In the genomic region with DNA sequence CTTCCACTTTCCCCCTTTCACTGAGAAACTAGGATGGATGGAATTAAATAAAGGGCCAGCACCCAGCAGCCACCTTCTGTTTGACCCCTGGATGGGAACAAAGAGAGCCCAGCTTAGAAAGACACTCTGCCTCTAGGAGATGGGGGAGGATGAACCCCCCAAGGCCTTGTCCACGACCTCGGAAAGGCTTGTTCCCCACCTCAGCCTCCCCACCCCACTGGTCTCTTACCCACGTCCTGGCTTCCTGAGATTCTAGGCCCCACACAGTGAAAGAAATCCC, we compare ENCODE assay signal across 8 cellular contexts. TPM values are rescaled to one million over a fixed set of nuclear protein-coding genes. Genes with fewer than 3 reads are reported as not detected.
DNase-seq lines count a peak whose midpoint lies in the region; ATAC-seq and TF ChIP-seq lines count a peak whose summit lies in the region.

No MANE protein-coding gene starts in this region.

- peak overlapping the region; percentile 96 for H2BK120ac ChIP-seq in mesenchymal stem cell (ENCODE audit: low read depth, low read length)

- H3K23ac ChIP-seq in mesenchymal stem cell (ENCODE audit: low read length in 2 of 2): peak overlapping the region in 1 of 2 experiments; percentile 75

- peak overlapping the region; percentile 97 for H3K9ac ChIP-seq in mesenchymal stem cell (ENCODE audit: low read length)

- H3K4me1 ChIP-seq in heart right ventricle: peaks cover 77 to 100% (median 100%) of the 10 kb centered on the region in 9 donors
- peaks cover 61% of the 10 kb centered on the region for H3K4me1 ChIP-seq in mesenchymal stem cell (ENCODE audit: control insufficient read depth, insufficient read depth, low read depth, low read length)
- H3K4me1 ChIP-seq in urinary bladder (ENCODE audit: insufficient read depth): no peaks in the 10 kb centered on the region

- TF ChIP-seq CTCF in heart right ventricle (IDR thresholded peaks at IDR 0.05): no peak
- TF ChIP-seq CTCF in astrocyte of the spinal cord (IDR thresholded peaks at IDR 0.05; ENCODE audit: low read depth, low read length): no peak

- peak overlapping the region; percentile 96 for H4K8ac ChIP-seq in mesenchymal stem cell (ENCODE audit: low read length)

- H3K79me1 ChIP-seq in mesenchymal stem cell (replicated peaks; ENCODE audit: low read length, poor library complexity, severe bottlenecking): peaks cover 11% of the 10 kb centered on the region

- DNase-seq in heart right ventricle (no peak), left cardiac atrium (no peak), astrocyte of the spinal cord (ENCODE audit: low read depth, low spot score) (no peak), mesenchymal stem cell (no peak), NCI-H1092 treated with DMSO at 0.1 percent for 48 hours (lab: John Stamatoyannopoulos, UW) (no peak), H7 (no peak)
- DNase-seq in stimulated activated naive CD4-positive, alpha-beta T cell treated with Interleukin-2 at 50 U/mL for 16 hours (lab: John Stamatoyannopoulos, UW): no peak

- peak overlapping the region; percentile 98 for H4K91ac ChIP-seq in mesenchymal stem cell (ENCODE audit: low read length)

- peak overlapping the region; percentile 85 to 88 for H2BK12ac ChIP-seq in mesenchymal stem cell (ENCODE audit: low read length in 2 of 2)

- H3K27me3 ChIP-seq in heart right ventricle (no peaks in the 10 kb centered on the region), mesenchymal stem cell (ENCODE audit: control insufficient read depth in 1 of 2, insufficient read depth in 1 of 2, low read length in 2 of 2) (no peaks in the 10 kb centered on the region), H7 (ENCODE audit: control insufficient read depth, insufficient read depth, low read length) (no peaks in the 10 kb centered on the region)

- peak overlapping the region; percentile 90 to 100 (median 99) for H3K27ac ChIP-seq in heart right ventricle
- H3K27ac ChIP-seq in mesenchymal stem cell (ENCODE audit: low read length, poor library complexity, severe bottlenecking): peak overlapping the region; percentile 98
- peak overlapping the region; percentile 44 for H3K27ac ChIP-seq in urinary bladder (ENCODE audit: low read depth)

- intact Hi-C loops in heart right ventricle (cut with DNase I): loop anchor here in 1 of 10 donors (10.0 kb wide), 1 partner anchor 434 kb away; no protein-coding TSS in a partner anchor
- intact Hi-C loops in left cardiac atrium (cut with DNase I): no loop called here

- peaks cover 0 to 4% (median 0%) of the 10 kb centered on the region in 9 donors for H3K36me3 ChIP-seq in heart right ventricle
- peaks cover 30 to 42% of the 10 kb centered on the region in 2 experiments for H3K36me3 ChIP-seq in mesenchymal stem cell (ENCODE audit: control insufficient read depth in 1 of 2, insufficient read depth in 2 of 2, low read depth in 1 of 2, low read length in 2 of 2)
- no peaks in the 10 kb centered on the region for H3K36me3 ChIP-seq in urinary bladder (ENCODE audit: insufficient read depth)
- H3K36me3 ChIP-seq in H7 (replicated peaks; ENCODE audit: control insufficient read depth, insufficient read depth, low read length): no peaks in the 10 kb centered on the region; the same call in 1 of the 2 replicates

- H3K4me3 ChIP-seq in heart right ventricle: peak overlapping the region in 9 of 10 donors; percentile 5 to 41 (median 35)
- H3K4me3 ChIP-seq in astrocyte of the spinal cord (ENCODE audit: low read depth, low read length): peak overlapping the region; percentile 36
- H3K4me3 ChIP-seq in mesenchymal stem cell (ENCODE audit: insufficient read depth in 1 of 2, low read depth in 1 of 2, low read length in 2 of 2): peak overlapping the region in 1 of 2 experiments; percentile 70
- H3K4me3 ChIP-seq in urinary bladder (ENCODE audit: low read depth, low read length): no peak overlapping the region
- H3K4me3 ChIP-seq in H7 (ENCODE audit: insufficient read depth, low read depth, low read length): no peak overlapping the region

- peak overlapping the region; percentile 50 to 95 for H3K4ac ChIP-seq in mesenchymal stem cell (ENCODE audit: low read depth in 1 of 2, low read length in 2 of 2)

- peak overlapping the region in 1 of 2 experiments; percentile 95 for H3K14ac ChIP-seq in mesenchymal stem cell (ENCODE audit: low read length in 2 of 2)

- no peaks in the 10 kb centered on the region for H3K9me3 ChIP-seq in heart right ventricle
- H3K9me3 ChIP-seq in mesenchymal stem cell (ENCODE audit: control insufficient read depth, low read length): no peaks in the 10 kb centered on the region

- H2AFZ ChIP-seq in mesenchymal stem cell (ENCODE audit: low read depth, low read length): peak overlapping the region; percentile 29

- 8 to 12% methylated on average over 3 of the region's 3 CpGs for WGBS in heart right ventricle, 2 donors
- 0% methylated on average over 3 of the region's 3 CpGs for WGBS in mesenchymal stem cell
- WGBS in urinary bladder: 9% methylated on average over 3 of the region's 3 CpGs

- peak overlapping the region; percentile 88 for H2BK5ac ChIP-seq in mesenchymal stem cell (ENCODE audit: low read depth, low read length, poor library complexity, severe bottlenecking)

- peak overlapping the region; percentile 70 for H2AK5ac ChIP-seq in mesenchymal stem cell (ENCODE audit: low read length, severe bottlenecking)

- peak overlapping the region; percentile 88 to 99 for H3K18ac ChIP-seq in mesenchymal stem cell (ENCODE audit: low read depth in 1 of 2, low read length in 2 of 2)

- no peak for ATAC-seq in heart right ventricle
- ATAC-seq in left cardiac atrium: no peak

- peak overlapping the region; percentile 29 for H3K4me2 ChIP-seq in mesenchymal stem cell (ENCODE audit: low read length, poor library complexity, severe bottlenecking)

- peak overlapping the region; percentile 15 for H2BK15ac ChIP-seq in mesenchymal stem cell (ENCODE audit: low read depth, poor library complexity, severe bottlenecking)

- in situ Hi-C loops in astrocyte of the spinal cord (cut with HindIII; ENCODE audit: low sequenced_read_pairs): no loop called here

RNA-seq across cellular contexts. Expression of a gene that starts 9.7 kb away (rescaled TPM):
- total RNA-seq in heart right ventricle: 10 to 100 TPM; 18.6 to 87.2 (median 35.9) TPM
- 10 to 100 TPM; 17.5 to 41.6 TPM for polyA plus RNA-seq in heart right ventricle
- total RNA-seq in left cardiac atrium: 10 to 100 TPM; 45.4 to 90.7 TPM
- polyA plus RNA-seq in mesenchymal stem cell (2013, experiment 1 of 2): 13.8 TPM
- 13.9 TPM for polyA plus RNA-seq in mesenchymal stem cell (2013, experiment 2 of 2)
- total RNA-seq in urinary bladder: 7.6 TPM
- 22.4 TPM for polyA plus RNA-seq in urinary bladder
- total RNA-seq in H7 (2014; rRNA removed; shearing (Covaris generic)): 6.7 and 6.9 TPM in 2 replicates

RNA-seq across cellular contexts. Expression of a gene that starts 25.1 kb away (rescaled TPM):
- total RNA-seq in heart right ventricle: 1 to 10 TPM; 1.3 to 5.8 (median 3.0) TPM
- polyA plus RNA-seq in heart right ventricle: 1 to 10 TPM in 1 of 2 donors, under 1 TPM in 1; 0.58 to 3.6 TPM
- 1 to 10 TPM; 2.4 to 3.8 TPM for total RNA-seq in left cardiac atrium
- polyA plus RNA-seq in mesenchymal stem cell (2013, experiment 1 of 2): 0.12 TPM
- polyA plus RNA-seq in mesenchymal stem cell (2013, experiment 2 of 2): 0.11 TPM
- 0.69 TPM for total RNA-seq in urinary bladder
- polyA plus RNA-seq in urinary bladder: 0.34 TPM
- total RNA-seq in H7 (2014; rRNA removed; shearing (Covaris generic)): 0.62 and 2.0 TPM in 2 replicates

RNA-seq across cellular contexts. Expression of a gene that starts 59.6 kb away (rescaled TPM):
- total RNA-seq in heart right ventricle (1 to 10 TPM in 4 of 10 donors, under 1 TPM in 6; 0.57 to 1.6 (median 0.97) TPM), left cardiac atrium (under 1 TPM; 0.82 to 0.92 TPM), urinary bladder (6.5 TPM)
- polyA plus RNA-seq in heart right ventricle (under 1 TPM; 0.25 to 0.51 TPM), urinary bladder (3.4 TPM)
- polyA plus RNA-seq in mesenchymal stem cell (2013, experiment 1 of 2): 2.3 TPM
- polyA plus RNA-seq in mesenchymal stem cell (2013, experiment 2 of 2): 1.9 TPM
- total RNA-seq in H7 (2014; rRNA removed; shearing (Covaris generic)): 15.2 and 20.6 TPM in 2 replicates

Comparison
In these comparisons a context has a peak if more than half of its experiments do, and no peak if none do; other contexts are left out.
1. H3K27ac ChIP-seq: peak in every context shown above with its lines; median percentile 99 in heart right ventricle; 98 in mesenchymal stem cell; 44 in urinary bladder.
2. H3K4me3 ChIP-seq: peak in heart right ventricle (9 of 10) and astrocyte of the spinal cord (single experiment); none in urinary bladder (single experiment) and H7 (single experiment).